Comparison of ENCODE assay signal across 14 cellular contexts in genomic region chr12:92297405-92297804, GRCh38.
DNase-seq lines count a peak whose midpoint lies in the region; TF ChIP-seq lines count a peak whose summit lies in the region.
"Had no signal": no experiment of that assay in that cellular context is flagged by ENCODE, and none has a peak within 500 bp of the region (broad histone marks: within the 10 kb centered on the region; RNA-seq: fewer than 3 reads in every experiment).

No MANE protein-coding gene starts in this region.

- H3K36me3 ChIP-seq in right atrium auricular region (no peaks in the 10 kb centered on the region), tibial nerve (no peaks in the 10 kb centered on the region)
- H3K36me3 ChIP-seq: upper lobe of right lung had no signal

- H3K4me1 Mint-ChIP-seq in activated naive CD4-positive, alpha-beta T cell treated with anti-CD3 and anti-CD28 coated beads for 36 hours (ENCODE audit: low read depth) = peaks cover 11% of the 10 kb centered on the region
- H3K4me1 Mint-ChIP-seq in activated CD4-positive, alpha-beta memory T cell treated with anti-CD3 and anti-CD28 coated beads for 36 hours (ENCODE audit: low read depth) = peaks cover 13% of the 10 kb centered on the region

- H3K27ac Mint-ChIP-seq in activated naive CD4-positive, alpha-beta T cell treated with anti-CD3 and anti-CD28 coated beads for 36 hours = peak overlapping the region; percentile 80
- H3K27ac Mint-ChIP-seq in activated CD4-positive, alpha-beta memory T cell treated with anti-CD3 and anti-CD28 coated beads for 36 hours = peak overlapping the region; percentile 79

- peaks cover 0 to 7% of the 10 kb centered on the region in 2 donors for H3K4me1 ChIP-seq in right atrium auricular region
- H3K4me1 ChIP-seq in tibial nerve = peaks cover 0 to 18% (median 4%) of the 10 kb centered on the region in 4 donors

- no peak overlapping the region for H3K4me3 Mint-ChIP-seq in activated naive CD4-positive, alpha-beta T cell treated with anti-CD3 and anti-CD28 coated beads for 36 hours
- peak overlapping the region; percentile 30 for H3K4me3 Mint-ChIP-seq in activated CD4-positive, alpha-beta memory T cell treated with anti-CD3 and anti-CD28 coated beads for 36 hours

- H3K27me3 ChIP-seq in right atrium auricular region (no peaks in the 10 kb centered on the region), tibial nerve (no peaks in the 10 kb centered on the region)
- H3K27me3 ChIP-seq: upper lobe of right lung had no signal

- POLR2A ChIA-PET in activated CD4-positive, alpha-beta memory T cell treated with anti-CD3 and anti-CD28 coated beads for 36 hours (lab: Charles Lee) = no interaction called here

- no peak for TF ChIP-seq EP300 in tibial nerve (IDR thresholded peaks at IDR 0.05)

- H3K4me3 ChIP-seq in right atrium auricular region = no peak overlapping the region
- H3K4me3 ChIP-seq in tibial nerve = no peak overlapping the region
- H3K4me3 ChIP-seq: upper lobe of right lung had no signal

- TF ChIP-seq POLR2A in tibial nerve (IDR thresholded peaks at IDR 0.05) = no peak

- TF ChIP-seq CTCF in right atrium auricular region (IDR thresholded peaks at IDR 0.05) (no peak), tibial nerve (IDR thresholded peaks at IDR 0.05) (no peak)

- H3K27ac ChIP-seq in right atrium auricular region (peak overlapping the region; percentile 47 to 68), tibial nerve (peak overlapping the region in 3 of 4 donors; percentile 4 to 75 (median 70))
- H3K27ac ChIP-seq: upper lobe of right lung had no signal

- H3K9me3 ChIP-seq in right atrium auricular region (no peaks in the 10 kb centered on the region), tibial nerve (no peaks in the 10 kb centered on the region)
- H3K9me3 ChIP-seq: upper lobe of right lung had no signal

- H3K27me3 Mint-ChIP-seq in activated naive CD4-positive, alpha-beta T cell treated with anti-CD3 and anti-CD28 coated beads for 36 hours (ENCODE audit: low read depth) = no peaks in the 10 kb centered on the region
- no peaks in the 10 kb centered on the region for H3K27me3 Mint-ChIP-seq in activated CD4-positive, alpha-beta memory T cell treated with anti-CD3 and anti-CD28 coated beads for 36 hours

- CTCF ChIA-PET in activated naive CD4-positive, alpha-beta T cell treated with anti-CD3 and anti-CD28 coated beads for 36 hours (lab: Charles Lee) = interaction anchor here (0.8 kb wide), 1 partner anchor 296 kb away, joined by 3 read pairs; no protein-coding TSS in a partner anchor
- CTCF ChIA-PET in activated CD4-positive, alpha-beta memory T cell treated with anti-CD3 and anti-CD28 coated beads for 36 hours (lab: Charles Lee) = no interaction called here

- H3K9me3 Mint-ChIP-seq in activated naive CD4-positive, alpha-beta T cell treated with anti-CD3 and anti-CD28 coated beads for 36 hours = no peaks in the 10 kb centered on the region
- no peaks in the 10 kb centered on the region for H3K9me3 Mint-ChIP-seq in activated CD4-positive, alpha-beta memory T cell treated with anti-CD3 and anti-CD28 coated beads for 36 hours

- 78 to 81% methylated on average over 4 of the region's 4 CpGs for WGBS in tibial nerve, 2 donors

- peaks cover 2% of the 10 kb centered on the region for H3K36me3 Mint-ChIP-seq in activated naive CD4-positive, alpha-beta T cell treated with anti-CD3 and anti-CD28 coated beads for 36 hours (ENCODE audit: low read depth)
- no peaks in the 10 kb centered on the region for H3K36me3 Mint-ChIP-seq in activated CD4-positive, alpha-beta memory T cell treated with anti-CD3 and anti-CD28 coated beads for 36 hours

- intact Hi-C loops in activated naive CD4-positive, alpha-beta T cell treated with anti-CD3 and anti-CD28 coated beads for 36 hours (cut with micrococcal nuclease) = no loop called here
- intact Hi-C loops in activated CD4-positive, alpha-beta memory T cell treated with anti-CD3 and anti-CD28 coated beads for 36 hours (cut with micrococcal nuclease) = loop anchor here (5.0 kb wide), 2 partner anchors 65 to 85 kb away; no protein-coding TSS in a partner anchor

- DNase-seq in activated naive CD4-positive, alpha-beta T cell treated with anti-CD3 and anti-CD28 coated beads for 36 hours = no peak
- DNase-seq in activated naive CD4-positive, alpha-beta T cell (lab: John Stamatoyannopoulos, UW) = no peak
- no peak for DNase-seq in activated CD4-positive, alpha-beta memory T cell treated with anti-CD3 and anti-CD28 coated beads for 36 hours
- DNase-seq in right atrium auricular region (ENCODE audit: low spot score) (no peak), tibial nerve (ENCODE audit: low spot score in 2 of 2) (no peak), Ammon's horn (ENCODE audit: low spot score) (no peak), AG20443 (ENCODE audit: low spot score) (no peak), activated gamma-delta T cell treated with Interleukin-2 at 50 U/mL for 16 hours (no peak)
- DNase-seq: activated CD8-positive, alpha-beta memory T cell treated with anti-CD3 and anti-CD28 coated beads, Interleukin-2, amount 50 U/mL, for 4 hours; effector CD8-positive, alpha-beta T cell; NCI-H1417; NCI-H446 treated with DMSO at 0.1 percent for 48 hours; stimulated activated CD4-positive, alpha-beta T cell treated with anti-CD3 and anti-CD28 coated beads, Interleukin-12 subunit alpha, Interleukin-12 subunit beta, amount 100 ng/mL, for 4 hours; upper lobe of right lung had no signal
